8 cellular contexts compared by ENCODE assay signal in the genomic region with DNA sequence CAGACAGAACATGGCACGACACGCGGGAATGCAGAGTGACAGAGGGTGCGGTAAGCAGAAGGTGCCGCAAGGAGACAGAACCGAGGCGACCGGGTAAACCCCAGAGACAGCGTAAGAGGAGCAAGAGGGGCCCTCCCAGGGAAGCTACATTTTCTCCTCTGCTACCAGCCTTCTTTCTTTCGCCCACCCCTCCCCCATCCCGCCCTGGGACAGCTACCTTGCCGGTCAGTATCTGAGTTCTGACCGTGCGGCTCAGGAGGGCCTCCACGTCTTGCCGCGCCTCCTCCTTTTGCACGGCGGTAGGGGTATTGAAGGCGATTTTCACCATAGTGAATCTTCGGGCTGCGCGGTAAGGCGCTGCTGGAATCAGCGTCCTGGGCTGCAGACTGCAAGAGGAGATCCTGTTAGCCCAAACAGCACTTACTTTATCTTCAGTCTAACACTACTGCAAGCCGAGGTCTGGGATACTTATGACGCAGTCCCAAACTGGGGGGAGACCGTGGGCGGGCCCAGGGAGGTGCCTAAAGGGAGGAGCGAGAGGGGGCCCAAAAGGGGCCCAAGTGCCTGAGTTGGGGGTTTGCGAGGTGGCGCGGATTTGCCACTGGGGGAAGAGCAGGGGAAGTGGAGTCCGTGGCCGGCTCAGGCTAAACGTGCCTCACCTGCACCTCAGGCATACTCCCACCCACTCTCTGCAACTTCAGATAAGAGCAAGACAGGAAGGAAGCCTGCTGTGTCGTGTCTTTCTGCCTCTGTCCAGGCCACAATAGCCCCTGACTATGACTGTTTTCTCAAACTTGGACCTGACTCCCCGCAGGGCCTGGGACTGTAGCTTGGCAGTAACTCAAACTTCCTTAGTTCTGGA. TPM values are rescaled to one million over a fixed set of nuclear protein-coding genes. Genes with fewer than 3 reads are reported as not detected.
DNase-seq lines count a peak whose midpoint lies in the region; ATAC-seq and TF ChIP-seq lines count a peak whose summit lies in the region.

ITM2A (minus strand) TSS at position 447 of the 862 bp plus-strand sequence; CDS start at position 328, 119 bp downstream.

- no peaks in the 10 kb centered on the region for H3K9me3 Mint-ChIP-seq in natural killer cell treated with Interleukin-12 subunit alpha and Interleukin-12 subunit beta and Interleukin-15 and Interleukin-18, amount 100 ng/mL, for 72 hours
- no peaks in the 10 kb centered on the region for H3K9me3 Mint-ChIP-seq in stimulated activated naive CD8-positive, alpha-beta T cell treated with anti-CD3 and anti-CD28 coated beads, Interleukin-15, Interleukin-2, amounts not matched to agents 100 ng/mL and 50 ng/mL, for 24 hours
- H3K9me3 Mint-ChIP-seq in HFFc6, result peaks cover 4% of the 10 kb centered on the region; the same call in 1 of the 2 replicates

- H3K4me1 Mint-ChIP-seq in natural killer cell treated with Interleukin-12 subunit alpha and Interleukin-12 subunit beta and Interleukin-15 and Interleukin-18, amount 100 ng/mL, for 72 hours (ENCODE audit: low read depth in 2 of 2), result peaks cover 22% of the 10 kb centered on the region in 2 donors
- peaks cover 37% of the 10 kb centered on the region for H3K4me1 Mint-ChIP-seq in stimulated activated naive CD8-positive, alpha-beta T cell treated with anti-CD3 and anti-CD28 coated beads, Interleukin-15, Interleukin-2, amounts not matched to agents 100 ng/mL and 50 ng/mL, for 24 hours (ENCODE audit: low read depth)
- H3K4me1 Mint-ChIP-seq in HFFc6 (ENCODE audit: low read depth), result no peaks in the 10 kb centered on the region

- peak within 1 kb of the TSS; percentile 96 for H3K27ac ChIP-seq in effector memory CD4-positive, alpha-beta T cell (ENCODE audit: insufficient read depth, low read length, poor library complexity, severe bottlenecking)

- DNase-seq in activated CD4-positive, alpha-beta T cell treated with anti-CD3 and anti-CD28 coated beads, Interleukin-2, amount 50 U/mL, for 4 hours, result peak; percentile 44 to 52
- DNase-seq in effector memory CD4-positive, alpha-beta T cell, result peak; percentile 32 to 52 (median 45)
- peak; percentile 63 for DNase-seq in natural killer cell treated with Interleukin-12 subunit alpha and Interleukin-12 subunit beta and Interleukin-15 and Interleukin-18, amount 100 ng/mL, for 72 hours (ENCODE audit: low spot score)
- DNase-seq in HFFc6 (no peak), NCI-H524 treated with DMSO at 0.1 percent for 48 hours (lab: John Stamatoyannopoulos, UW) (no peak)

- H3K27me3 ChIP-seq in effector memory CD4-positive, alpha-beta T cell (replicated peaks; ENCODE audit: control insufficient read depth, insufficient read depth, low read length, poor library complexity, severe bottlenecking), result no peaks in the 10 kb centered on the region

- ATAC-seq in GM19351 (IDR thresholded peaks at IDR 0.05; ENCODE audit: unreplicated experiment) (peak; percentile 62), HG03378 (IDR thresholded peaks at IDR 0.05; ENCODE audit: unreplicated experiment) (peak; percentile 75)
- ATAC-seq in natural killer cell treated with Interleukin-12 subunit alpha and Interleukin-12 subunit beta and Interleukin-15 and Interleukin-18, amount 100 ng/mL, for 72 hours, result peak; percentile 83 to 89

- peaks cover 2% of the 10 kb centered on the region for H3K4me1 ChIP-seq in effector memory CD4-positive, alpha-beta T cell (ENCODE audit: control insufficient read depth, insufficient read depth, low read length, poor library complexity, severe bottlenecking)

- H3K27ac Mint-ChIP-seq in natural killer cell treated with Interleukin-12 subunit alpha and Interleukin-12 subunit beta and Interleukin-15 and Interleukin-18, amount 100 ng/mL, for 72 hours, result peak within 1 kb of the TSS; percentile 79 to 93
- H3K27ac Mint-ChIP-seq in stimulated activated naive CD8-positive, alpha-beta T cell treated with anti-CD3 and anti-CD28 coated beads, Interleukin-15, Interleukin-2, amounts not matched to agents 100 ng/mL and 50 ng/mL, for 24 hours, result peak within 1 kb of the TSS; percentile 92
- H3K27ac Mint-ChIP-seq in HFFc6, result no peak within 1 kb of the TSS

- peak within 1 kb of the TSS; percentile 75 for H3K4me3 ChIP-seq in effector memory CD4-positive, alpha-beta T cell (ENCODE audit: insufficient read depth, low read depth, low read length, poor library complexity, severe bottlenecking)

- H3K36me3 ChIP-seq in effector memory CD4-positive, alpha-beta T cell (ENCODE audit: control insufficient read depth, insufficient read depth, low read length), result no peaks in the 10 kb centered on the region

- H3K9me3 ChIP-seq in effector memory CD4-positive, alpha-beta T cell (ENCODE audit: control insufficient read depth, low read length), result no peaks in the 10 kb centered on the region

- H3K36me3 Mint-ChIP-seq in natural killer cell treated with Interleukin-12 subunit alpha and Interleukin-12 subunit beta and Interleukin-15 and Interleukin-18, amount 100 ng/mL, for 72 hours, result peaks cover 4% of the 10 kb centered on the region
- H3K36me3 Mint-ChIP-seq in stimulated activated naive CD8-positive, alpha-beta T cell treated with anti-CD3 and anti-CD28 coated beads, Interleukin-15, Interleukin-2, amounts not matched to agents 100 ng/mL and 50 ng/mL, for 24 hours (ENCODE audit: low read depth), result peaks cover 11% of the 10 kb centered on the region
- H3K36me3 Mint-ChIP-seq in HFFc6 (ENCODE audit: low read depth), result no peaks in the 10 kb centered on the region

- TF ChIP-seq CTCF in HFFc6 (IDR thresholded peaks at IDR 0.05), result no peak

- peaks cover 0 to 10% of the 10 kb centered on the region in 2 donors for H3K27me3 Mint-ChIP-seq in natural killer cell treated with Interleukin-12 subunit alpha and Interleukin-12 subunit beta and Interleukin-15 and Interleukin-18, amount 100 ng/mL, for 72 hours
- H3K27me3 Mint-ChIP-seq in stimulated activated naive CD8-positive, alpha-beta T cell treated with anti-CD3 and anti-CD28 coated beads, Interleukin-15, Interleukin-2, amounts not matched to agents 100 ng/mL and 50 ng/mL, for 24 hours, result no peaks in the 10 kb centered on the region
- H3K27me3 Mint-ChIP-seq in HFFc6 (ENCODE audit: insufficient read depth), result no peaks in the 10 kb centered on the region; the same call in 1 of the 2 replicates

- H3K4me3 Mint-ChIP-seq in natural killer cell treated with Interleukin-12 subunit alpha and Interleukin-12 subunit beta and Interleukin-15 and Interleukin-18, amount 100 ng/mL, for 72 hours, result peak within 1 kb of the TSS; percentile 94
- H3K4me3 Mint-ChIP-seq in stimulated activated naive CD8-positive, alpha-beta T cell treated with anti-CD3 and anti-CD28 coated beads, Interleukin-15, Interleukin-2, amounts not matched to agents 100 ng/mL and 50 ng/mL, for 24 hours, result peak within 1 kb of the TSS; percentile 93
- H3K4me3 Mint-ChIP-seq in HFFc6, result no peak within 1 kb of the TSS

RNA-seq across cellular contexts. Expression of gene ITM2A, which starts in this region (rescaled TPM):
- total RNA-seq in natural killer cell treated with Interleukin-12 subunit alpha and Interleukin-12 subunit beta and Interleukin-15 and Interleukin-18, amount 100 ng/mL, for 72 hours, result 10 to 100 TPM; 37.0 to 51.6 TPM
- total RNA-seq in HFFc6 (2021; fragmentation: NEBNext Ultra II Directional; extraction: Animal tissue kit (Norgen Biotek cat#: 25700)), result not detected

Comparison
In these comparisons a context has a peak if more than half of its experiments do, and no peak if none do; other contexts are left out.
1. RNA of gene ITM2A (total RNA-seq): 37.0 to 51.6 TPM in natural killer cell treated with Interleukin-12 subunit alpha and Interleukin-12 subunit beta and Interleukin-15 and Interleukin-18, amount 100 ng/mL, for 72 hours; not detected in HFFc6; every median in the first group is over 10 times any median in the second.
2. DNase-seq: peak in activated CD4-positive, alpha-beta T cell treated with anti-CD3 and anti-CD28 coated beads, Interleukin-2, amount 50 U/mL, for 4 hours (2 of 2), effector memory CD4-positive, alpha-beta T cell (3 of 3) and natural killer cell treated with Interleukin-12 subunit alpha and Interleukin-12 subunit beta and Interleukin-15 and Interleukin-18, amount 100 ng/mL, for 72 hours (single experiment); none in HFFc6 (single experiment) and NCI-H524 treated with DMSO at 0.1 percent for 48 hours (single experiment).
3. Peak in every context shown above with its lines, with median percentiles within 50 percentile points of each other: ATAC-seq.